In genomic region chr11:122732342-122733300, GRCh38 we compare ENCODE assay signal across 15 cellular contexts.
DNase-seq lines count a peak whose midpoint lies in the region; ATAC-seq and TF ChIP-seq lines count a peak whose summit lies in the region.
"Had no signal": no experiment of that assay in that cellular context is flagged by ENCODE, and none has a peak within 500 bp of the region (broad histone marks: within the 10 kb centered on the region; RNA-seq: fewer than 3 reads in every experiment).

No MANE protein-coding gene starts in this region.

- no peak for DNase-seq in left ventricle myocardium inferior
- no peak for DNase-seq in Right ventricle myocardium superior
- no peak for DNase-seq in brain microvascular endothelial cell
- peak; percentile 41 to 55 for DNase-seq in lung microvascular endothelial cell (ENCODE audit: low read depth in 2 of 2)
- no peak for DNase-seq in middle frontal gyrus (ENCODE audit: extremely low spot score, low spot score)
- no peak for DNase-seq in HEK293T (ENCODE audit: extremely low spot score)
- DNase-seq in NCI-H1105 (lab: John Stamatoyannopoulos, UW), result no peak
- DNase-seq: 8988T, DMS53, GM23248, naive B cell, SHP77 had no signal

- H3K4me3 ChIP-seq in left ventricle myocardium inferior, result no peak overlapping the region
- H3K4me3 ChIP-seq in brain microvascular endothelial cell (ENCODE audit: low read depth, low read length), result no peak overlapping the region
- H3K4me3 ChIP-seq: gastroesophageal sphincter, GM23248 had no signal

- no peaks in the 10 kb centered on the region for H3K9me3 ChIP-seq in left ventricle myocardium inferior (replicated peaks)
- H3K9me3 ChIP-seq: gastroesophageal sphincter had no signal

- intact Hi-C loops in left ventricle myocardium inferior (cut with micrococcal nuclease) (no loop called here), Right ventricle myocardium superior (cut with DNase I) (no loop called here)

- CTCF ChIA-PET in HEK293T (lab: Yijun Ruan, JAX), result interaction anchor here (0.7 kb wide), 1 partner anchor 80 kb away, joined by 3 read pairs; no protein-coding TSS in a partner anchor

- H3K27me3 ChIP-seq in left ventricle myocardium inferior (ENCODE audit: low read depth), result peaks cover 31% of the 10 kb centered on the region
- H3K27me3 ChIP-seq in brain microvascular endothelial cell (replicated peaks), result no peaks in the 10 kb centered on the region

- TF ChIP-seq CTCF in left ventricle myocardium inferior (IDR thresholded peaks at IDR 0.05; ENCODE audit: borderline replicate concordance) (no peak), brain microvascular endothelial cell (IDR thresholded peaks at IDR 0.05; ENCODE audit: low read depth, low read length, missing control alignments) (no peak)

- POLR2A ChIA-PET in HEK293T (lab: Yijun Ruan, JAX), result no interaction called here

- H3K36me3 ChIP-seq in left ventricle myocardium inferior (no peaks in the 10 kb centered on the region), brain microvascular endothelial cell (replicated peaks) (no peaks in the 10 kb centered on the region)
- H3K36me3 ChIP-seq: gastroesophageal sphincter had no signal

- H3K4me1 ChIP-seq in left ventricle myocardium inferior, result peaks cover 45% of the 10 kb centered on the region
- H3K4me1 ChIP-seq: gastroesophageal sphincter had no signal

- in situ Hi-C loops in brain microvascular endothelial cell (cut with HindIII; ENCODE audit: low pct_ligation_motif_present, low sequenced_read_pairs), result loop anchor here (25.0 kb wide), 1 partner anchor 95 kb away; no protein-coding TSS in a partner anchor

- ATAC-seq in Right ventricle myocardium superior (ENCODE audit: poor library complexity), result no peak
- ATAC-seq in GM19351 (IDR thresholded peaks at IDR 0.05; ENCODE audit: unreplicated experiment), result no peak
- ATAC-seq: gastroesophageal sphincter, WTC11 had no signal

- H3K27ac ChIP-seq in left ventricle myocardium inferior (replicated peaks) (peak overlapping the region; percentile 27), brain microvascular endothelial cell (peak overlapping the region; percentile 95)
- H3K27ac ChIP-seq: gastroesophageal sphincter had no signal

TF ChIP-seq in HEK293T, 16 proteins besides CTCF, POLR2A, EP300 and RAD21:
- TF ChIP-seq FOXM1 (IDR thresholded peaks at IDR 0.05; ENCODE audit: borderline replicate concordance), result no peak

Comparison
In these comparisons a context has a peak if more than half of its experiments do, and no peak if none do; other contexts are left out.
1. DNase-seq: peak in lung microvascular endothelial cell (2 of 2); none in left ventricle myocardium inferior (single experiment), Right ventricle myocardium superior (single experiment), brain microvascular endothelial cell (single experiment), middle frontal gyrus (single experiment), HEK293T (single experiment) and NCI-H1105 (single experiment).